Comparison of ENCODE assay signal across 2 cellular contexts in the genomic region with DNA sequence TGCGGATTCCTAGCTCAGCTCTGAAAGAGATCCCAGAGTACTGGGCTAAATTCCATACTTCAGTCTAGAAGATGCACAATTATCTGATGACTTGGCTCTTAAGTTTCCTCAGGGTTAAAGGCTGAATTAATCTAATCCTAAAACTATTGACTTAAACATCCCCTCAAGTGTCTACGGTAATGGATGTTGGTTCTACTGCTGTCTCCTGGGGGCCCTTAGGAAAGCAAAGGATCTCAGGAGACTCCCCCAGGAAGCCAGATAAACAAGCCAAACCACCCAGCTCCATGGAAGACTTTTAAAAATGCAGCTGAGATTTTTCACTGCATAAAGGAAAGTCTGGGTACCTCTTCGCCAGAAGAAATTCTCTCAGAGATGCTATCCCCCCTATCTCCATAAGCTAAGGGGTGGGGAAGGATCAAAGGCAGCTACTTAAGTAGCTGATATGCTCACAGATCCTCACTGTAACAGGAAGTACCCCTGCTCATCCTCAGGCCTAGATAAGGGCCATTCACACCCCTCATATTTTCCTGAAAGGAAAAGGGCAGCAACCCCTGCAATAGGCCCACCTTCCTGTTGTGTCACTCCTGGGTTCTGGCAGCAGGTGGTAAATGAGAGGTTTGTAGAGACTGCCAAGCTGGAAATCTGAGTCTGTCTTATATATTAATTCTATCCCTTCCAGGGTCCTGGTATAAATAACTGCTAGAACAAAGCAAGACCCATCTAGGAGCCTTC.
TF ChIP-seq lines count a peak whose summit lies in the region.

No MANE protein-coding gene starts in this region.

TF ChIP-seq in IMR-90, 13 proteins besides CTCF, POLR2A, EP300 and RAD21:
- TF ChIP-seq NFE2L2 (IDR thresholded peaks at IDR 0.05; ENCODE audit: low read depth, low read length), result no peak
TF ChIP-seq in IMR-90: peak in this region for 0.

TF ChIP-seq in SK-N-SH, 30 proteins besides CTCF, POLR2A, EP300 and RAD21:
- TF ChIP-seq FOXM1 (IDR thresholded peaks at IDR 0.05; ENCODE audit: low read depth) (no peak), POLR2AphosphoS5 (IDR thresholded peaks at IDR 0.05; ENCODE audit: low read depth, low read length) (no peak), SIN3A (IDR thresholded peaks at IDR 0.05; ENCODE audit: borderline replicate concordance, low read depth, low read length) (no peak), SMC3 (IDR thresholded peaks at IDR 0.05; ENCODE audit: low read depth, low read length) (no peak), MXI1 (IDR thresholded peaks at IDR 0.05; ENCODE audit: low read depth, low read length) (no peak), MEF2A (IDR thresholded peaks at IDR 0.05; ENCODE audit: borderline replicate concordance, low read depth) (no peak), YY1 (IDR thresholded peaks at IDR 0.05; ENCODE audit: low read depth) (no peak), ELF1 (IDR thresholded peaks at IDR 0.05) (no peak), RFX5 (IDR thresholded peaks at IDR 0.05; ENCODE audit: low read length) (no peak)
- TF ChIP-seq, protein P1, sequence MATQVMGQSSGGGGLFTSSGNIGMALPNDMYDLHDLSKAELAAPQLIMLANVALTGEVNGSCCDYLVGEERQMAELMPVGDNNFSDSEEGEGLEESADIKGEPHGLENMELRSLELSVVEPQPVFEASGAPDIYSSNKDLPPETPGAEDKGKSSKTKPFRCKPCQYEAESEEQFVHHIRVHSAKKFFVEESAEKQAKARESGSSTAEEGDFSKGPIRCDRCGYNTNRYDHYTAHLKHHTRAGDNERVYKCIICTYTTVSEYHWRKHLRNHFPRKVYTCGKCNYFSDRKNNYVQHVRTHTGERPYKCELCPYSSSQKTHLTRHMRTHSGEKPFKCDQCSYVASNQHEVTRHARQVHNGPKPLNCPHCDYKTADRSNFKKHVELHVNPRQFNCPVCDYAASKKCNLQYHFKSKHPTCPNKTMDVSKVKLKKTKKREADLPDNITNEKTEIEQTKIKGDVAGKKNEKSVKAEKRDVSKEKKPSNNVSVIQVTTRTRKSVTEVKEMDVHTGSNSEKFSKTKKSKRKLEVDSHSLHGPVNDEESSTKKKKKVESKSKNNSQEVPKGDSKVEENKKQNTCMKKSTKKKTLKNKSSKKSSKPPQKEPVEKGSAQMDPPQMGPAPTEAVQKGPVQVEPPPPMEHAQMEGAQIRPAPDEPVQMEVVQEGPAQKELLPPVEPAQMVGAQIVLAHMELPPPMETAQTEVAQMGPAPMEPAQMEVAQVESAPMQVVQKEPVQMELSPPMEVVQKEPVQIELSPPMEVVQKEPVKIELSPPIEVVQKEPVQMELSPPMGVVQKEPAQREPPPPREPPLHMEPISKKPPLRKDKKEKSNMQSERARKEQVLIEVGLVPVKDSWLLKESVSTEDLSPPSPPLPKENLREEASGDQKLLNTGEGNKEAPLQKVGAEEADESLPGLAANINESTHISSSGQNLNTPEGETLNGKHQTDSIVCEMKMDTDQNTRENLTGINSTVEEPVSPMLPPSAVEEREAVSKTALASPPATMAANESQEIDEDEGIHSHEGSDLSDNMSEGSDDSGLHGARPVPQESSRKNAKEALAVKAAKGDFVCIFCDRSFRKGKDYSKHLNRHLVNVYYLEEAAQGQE (IDR thresholded peaks at IDR 0.05; ENCODE audit: low read depth, low read length), result no peak
- TF ChIP-seq, protein P2, sequence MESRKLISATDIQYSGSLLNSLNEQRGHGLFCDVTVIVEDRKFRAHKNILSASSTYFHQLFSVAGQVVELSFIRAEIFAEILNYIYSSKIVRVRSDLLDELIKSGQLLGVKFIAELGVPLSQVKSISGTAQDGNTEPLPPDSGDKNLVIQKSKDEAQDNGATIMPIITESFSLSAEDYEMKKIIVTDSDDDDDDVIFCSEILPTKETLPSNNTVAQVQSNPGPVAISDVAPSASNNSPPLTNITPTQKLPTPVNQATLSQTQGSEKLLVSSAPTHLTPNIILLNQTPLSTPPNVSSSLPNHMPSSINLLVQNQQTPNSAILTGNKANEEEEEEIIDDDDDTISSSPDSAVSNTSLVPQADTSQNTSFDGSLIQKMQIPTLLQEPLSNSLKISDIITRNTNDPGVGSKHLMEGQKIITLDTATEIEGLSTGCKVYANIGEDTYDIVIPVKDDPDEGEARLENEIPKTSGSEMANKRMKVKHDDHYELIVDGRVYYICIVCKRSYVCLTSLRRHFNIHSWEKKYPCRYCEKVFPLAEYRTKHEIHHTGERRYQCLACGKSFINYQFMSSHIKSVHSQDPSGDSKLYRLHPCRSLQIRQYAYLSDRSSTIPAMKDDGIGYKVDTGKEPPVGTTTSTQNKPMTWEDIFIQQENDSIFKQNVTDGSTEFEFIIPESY (IDR thresholded peaks at IDR 0.05; ENCODE audit: borderline replicate concordance, low read depth), result no peak
- TF ChIP-seq, protein P3, sequence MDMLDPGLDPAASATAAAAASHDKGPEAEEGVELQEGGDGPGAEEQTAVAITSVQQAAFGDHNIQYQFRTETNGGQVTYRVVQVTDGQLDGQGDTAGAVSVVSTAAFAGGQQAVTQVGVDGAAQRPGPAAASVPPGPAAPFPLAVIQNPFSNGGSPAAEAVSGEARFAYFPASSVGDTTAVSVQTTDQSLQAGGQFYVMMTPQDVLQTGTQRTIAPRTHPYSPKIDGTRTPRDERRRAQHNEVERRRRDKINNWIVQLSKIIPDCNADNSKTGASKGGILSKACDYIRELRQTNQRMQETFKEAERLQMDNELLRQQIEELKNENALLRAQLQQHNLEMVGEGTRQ (IDR thresholded peaks at IDR 0.05; ENCODE audit: borderline replicate concordance, low read depth, low read length), result no peak
- TF ChIP-seq, protein P4, sequence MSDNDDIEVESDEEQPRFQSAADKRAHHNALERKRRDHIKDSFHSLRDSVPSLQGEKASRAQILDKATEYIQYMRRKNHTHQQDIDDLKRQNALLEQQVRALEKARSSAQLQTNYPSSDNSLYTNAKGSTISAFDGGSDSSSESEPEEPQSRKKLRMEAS (IDR thresholded peaks at IDR 0.05; ENCODE audit: low read depth), result no peak
